Comparison of ENCODE assay signal across 20 cellular contexts in genomic region chr5:109486200-109486804, GRCh38.
DNase-seq lines count a peak whose midpoint lies in the region; ATAC-seq, FAIRE-seq and TF ChIP-seq lines count a peak whose summit lies in the region.
"Had no signal": no experiment of that assay in that cellular context is flagged by ENCODE, and none has a peak within 500 bp of the region (broad histone marks: within the 10 kb centered on the region; RNA-seq: fewer than 3 reads in every experiment).

No MANE protein-coding gene starts in this region.

- H3K4me3 ChIP-seq in bronchial epithelial cell (ENCODE audit: low read depth, low read length) (no peak overlapping the region), left ventricle myocardium inferior (no peak overlapping the region)
- no peak overlapping the region for H3K4me3 ChIP-seq in CD8-positive, alpha-beta T cell (ENCODE audit: low read depth, low read length)

- H3K4me1 Mint-ChIP-seq in CD8-positive, alpha-beta T cell (ENCODE audit: low read depth) = no peaks in the 10 kb centered on the region
- no peaks in the 10 kb centered on the region for H3K4me1 Mint-ChIP-seq in natural killer cell

- ATAC-seq in CD8-positive, alpha-beta T cell = no peak
- ATAC-seq in natural killer cell = no peak

- in situ Hi-C loops in SK-MEL-5 (cut with HindIII; ENCODE audit: low pct_unique_long_range_greater_than_20kb, low sequenced_read_pairs) = no loop called here

- intact Hi-C loops in left ventricle myocardium inferior (cut with micrococcal nuclease) = no loop called here
- intact Hi-C loops in CD8-positive, alpha-beta T cell (cut with DNase I, micrococcal nuclease) = no loop called here
- intact Hi-C loops in natural killer cell (cut with micrococcal nuclease) = no loop called here

- peak; percentile 86 for FAIRE-seq in bronchial epithelial cell (lab: Jason Lieb, UNC)
- FAIRE-seq: G401.6 had no signal

- H3K36me3 ChIP-seq in bronchial epithelial cell (ENCODE audit: control insufficient read depth, insufficient read depth, low read length) (no peaks in the 10 kb centered on the region), left ventricle myocardium inferior (no peaks in the 10 kb centered on the region)
- H3K36me3 ChIP-seq in CD8-positive, alpha-beta T cell (ENCODE audit: insufficient read depth, low read length) = no peaks in the 10 kb centered on the region

- TF ChIP-seq CTCF in bronchial epithelial cell (IDR thresholded peaks at IDR 0.05; ENCODE audit: insufficient read depth, low read length, severe bottlenecking) (no peak), left ventricle myocardium inferior (IDR thresholded peaks at IDR 0.05; ENCODE audit: borderline replicate concordance) (no peak), natural killer cell (IDR thresholded peaks at IDR 0.05) (no peak)
- no peak for TF ChIP-seq CTCF in CD8-positive, alpha-beta T cell (IDR thresholded peaks at IDR 0.05)

- DNase-seq in SK-MEL-5 (ENCODE audit: low read depth, low spot score) = peak; percentile 15
- no peak for DNase-seq in bronchial epithelial cell (ENCODE audit: low read depth)
- peak; percentile 36 for DNase-seq in left ventricle myocardium inferior
- no peak for DNase-seq in NCI-H2227 (lab: John Stamatoyannopoulos, UW; ENCODE audit: unreplicated experiment)
- DNase-seq in CD8-positive, alpha-beta T cell = no peak
- DNase-seq in natural killer cell = no peak
- DNase-seq in NCI-H1417 (lab: John Stamatoyannopoulos, UW) = no peak
- DNase-seq: ACHN, AML-193, Caco-2, H9, NCI-H1092, NCI-H146, NCI-H2029 treated with DMSO at 0.1 percent for 48 hours, NCI-H2171 treated with DMSO at 0.1 percent for 48 hours, NCI-H510A, NCI-H774 had no signal

- H3K27ac ChIP-seq in left ventricle myocardium inferior (replicated peaks) = no peak overlapping the region
- H3K27ac ChIP-seq in CD8-positive, alpha-beta T cell (ENCODE audit: low read depth, low read length) = no peak overlapping the region
- H3K27ac ChIP-seq: C4-2B, HL-60 had no signal

- CTCF ChIA-PET in CD8-positive, alpha-beta T cell (lab: Charles Lee) = no interaction called here

- H3K27me3 ChIP-seq in bronchial epithelial cell (ENCODE audit: control insufficient read depth, insufficient read depth, low read length) (peaks cover 2% of the 10 kb centered on the region), left ventricle myocardium inferior (ENCODE audit: low read depth) (no peaks in the 10 kb centered on the region)
- no peaks in the 10 kb centered on the region for H3K27me3 ChIP-seq in CD8-positive, alpha-beta T cell (ENCODE audit: insufficient read depth, low read length)

- POLR2A ChIA-PET in CD8-positive, alpha-beta T cell (lab: Charles Lee) = no interaction called here

- H3K27me3 Mint-ChIP-seq in CD8-positive, alpha-beta T cell (ENCODE audit: low read depth) = no peaks in the 10 kb centered on the region
- H3K27me3 Mint-ChIP-seq in natural killer cell (ENCODE audit: low read depth in 2 of 2) = peaks cover 13 to 18% of the 10 kb centered on the region in 2 donors

- H3K9me3 Mint-ChIP-seq in CD8-positive, alpha-beta T cell = no peaks in the 10 kb centered on the region
- H3K9me3 Mint-ChIP-seq in natural killer cell = no peaks in the 10 kb centered on the region

- H3K4me1 ChIP-seq in left ventricle myocardium inferior = peaks cover 30% of the 10 kb centered on the region
- H3K4me1 ChIP-seq in CD8-positive, alpha-beta T cell (ENCODE audit: insufficient read depth, low read length) = no peaks in the 10 kb centered on the region
- H3K4me1 ChIP-seq: Caco-2 had no signal

- no peak overlapping the region for H3K4me3 Mint-ChIP-seq in CD8-positive, alpha-beta T cell
- no peak overlapping the region for H3K4me3 Mint-ChIP-seq in natural killer cell
- H3K4me3 Mint-ChIP-seq: H9 had no signal

- no peaks in the 10 kb centered on the region for H3K9me3 ChIP-seq in left ventricle myocardium inferior (replicated peaks)
- no peaks in the 10 kb centered on the region for H3K9me3 ChIP-seq in CD8-positive, alpha-beta T cell (ENCODE audit: low read length)
- H3K9me3 ChIP-seq: Caco-2 had no signal

- no peaks in the 10 kb centered on the region for H3K36me3 Mint-ChIP-seq in CD8-positive, alpha-beta T cell
- no peaks in the 10 kb centered on the region for H3K36me3 Mint-ChIP-seq in natural killer cell

- H3K27ac Mint-ChIP-seq in CD8-positive, alpha-beta T cell = no peak overlapping the region
- no peak overlapping the region for H3K27ac Mint-ChIP-seq in natural killer cell

Comparison
In these comparisons a context has a peak if more than half of its experiments do, and no peak if none do; other contexts are left out.
1. DNase-seq: peak in SK-MEL-5 (single experiment) and left ventricle myocardium inferior (single experiment); none in bronchial epithelial cell (single experiment), NCI-H2227 (single experiment), CD8-positive, alpha-beta T cell (0 of 7), natural killer cell (single experiment) and NCI-H1417 (0 of 3).